ENCODE assay signal across 9 cellular contexts in the genomic region with DNA sequence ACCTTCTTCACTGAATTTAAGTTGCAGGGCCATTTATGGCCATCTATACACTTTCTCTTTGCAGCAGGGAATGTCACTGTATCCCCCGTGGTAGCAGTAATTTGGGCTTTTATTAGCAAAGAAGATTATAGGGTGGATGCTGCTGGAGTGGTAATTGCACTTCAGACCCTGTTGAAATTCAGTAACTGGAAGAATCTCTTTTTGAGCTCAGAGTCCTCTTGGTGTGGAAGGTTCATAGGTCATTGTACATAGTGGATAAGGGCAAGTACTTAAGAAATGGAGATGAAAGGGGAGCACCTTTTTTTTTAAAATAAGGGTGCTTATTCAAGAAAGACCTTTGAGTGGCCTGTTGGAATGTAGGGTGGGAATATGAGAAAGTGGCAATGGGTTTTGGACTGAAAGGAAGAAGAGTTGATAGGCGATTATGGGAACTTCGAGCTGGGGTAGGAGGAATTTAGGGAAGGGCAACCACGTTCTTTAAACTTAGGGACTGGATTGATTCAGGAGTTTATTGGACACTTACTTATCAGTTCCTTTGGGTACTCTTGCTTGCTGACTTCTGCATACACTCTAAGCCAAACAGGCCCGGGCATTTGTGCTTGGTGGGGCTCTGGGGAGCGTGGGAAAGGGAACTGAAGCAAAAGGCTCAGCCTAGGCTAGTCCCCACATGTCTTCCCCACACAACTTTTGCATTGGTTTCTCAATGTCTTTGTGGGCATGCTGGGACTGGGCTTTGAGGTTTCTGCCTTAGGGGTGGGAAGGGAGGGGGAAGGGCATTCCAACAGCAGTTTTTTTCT. TPM values are rescaled to one million over a fixed set of nuclear protein-coding genes. Genes with fewer than 3 reads are reported as not detected.
DNase-seq lines count a peak whose midpoint lies in the region; ATAC-seq, FAIRE-seq and TF ChIP-seq lines count a peak whose summit lies in the region.
"Had no signal": no experiment of that assay in that cellular context is flagged by ENCODE, and none has a peak within 500 bp of the region (broad histone marks: within the 10 kb centered on the region; RNA-seq: fewer than 3 reads in every experiment).

No MANE protein-coding gene starts in this region.

- H3K9me3 ChIP-seq in HUES6 (ENCODE audit: control insufficient read depth, insufficient read depth, low read depth, low read length): no peaks in the 10 kb centered on the region
- no peaks in the 10 kb centered on the region for H3K9me3 ChIP-seq in pancreas

- peaks cover 6% of the 10 kb centered on the region for H3K27me3 Mint-ChIP-seq in endothelial cell (ENCODE audit: unreplicated experiment)

- DNase-seq in endothelial cell (ENCODE audit: low spot score) (no peak), pancreas (no peak), LoVo (ENCODE audit: low spot score) (no peak), NCI-H1930 (lab: John Stamatoyannopoulos, UW) (no peak), T-helper 1 cell (no peak)
- DNase-seq in activated naive CD4-positive, alpha-beta T cell treated with Interleukin-2 at 50 U/mL for 16 hours: no peak
- DNase-seq: kidney glomerular epithelial cell had no signal

- H3K36me3 Mint-ChIP-seq in endothelial cell (ENCODE audit: low read depth, unreplicated experiment): peaks cover 22% of the 10 kb centered on the region

- no peaks in the 10 kb centered on the region for H3K9me3 Mint-ChIP-seq in endothelial cell (ENCODE audit: unreplicated experiment)

- no peak for FAIRE-seq in pancreas (lab: Jason Lieb, UNC)

- H3K27ac ChIP-seq in HUES6 (ENCODE audit: low read depth, low read length): peak overlapping the region; percentile 56
- H3K27ac ChIP-seq in pancreas: no peak overlapping the region

- H3K27me3 ChIP-seq in HUES6 (ENCODE audit: control insufficient read depth, insufficient read depth, low read length): no peaks in the 10 kb centered on the region
- H3K27me3 ChIP-seq in pancreas: no peaks in the 10 kb centered on the region

- peak overlapping the region; percentile 35 for H3K9ac ChIP-seq in HUES6 (ENCODE audit: low read length)

- peak overlapping the region; percentile 4 for H3K27ac Mint-ChIP-seq in endothelial cell (ENCODE audit: unreplicated experiment)

- no peak for TF ChIP-seq CTCF in endothelial cell (IDR thresholded peaks at IDR 0.05; ENCODE audit: unreplicated experiment)
- no peak for TF ChIP-seq CTCF in pancreas (IDR thresholded peaks at IDR 0.05)

- 62% methylated on average over 6 of the region's 6 CpGs for WGBS in pancreas, 2 donors

- ATAC-seq in GM18511 (IDR thresholded peaks at IDR 0.05; ENCODE audit: unreplicated experiment) (peak; percentile 37), pancreas (peak in 3 of 4 donors; percentile 30 to 46 (median 36))

- H3K36me3 ChIP-seq in HUES6 (ENCODE audit: control insufficient read depth, insufficient read depth, low read length) (peaks cover 17% of the 10 kb centered on the region), pancreas (peaks cover 0 to 3% (median 0%) of the 10 kb centered on the region in 3 donors)

- H3K4me3 Mint-ChIP-seq in endothelial cell (ENCODE audit: unreplicated experiment): no peak overlapping the region

- peaks cover 58% of the 10 kb centered on the region for H3K4me1 Mint-ChIP-seq in endothelial cell (ENCODE audit: unreplicated experiment)

- intact Hi-C loops in pancreas (cut with DNase I): no loop called here

- H3K4me1 ChIP-seq in HUES6 (ENCODE audit: control insufficient read depth, insufficient read depth, low read length) (peaks cover 42% of the 10 kb centered on the region), pancreas (peaks cover 19 to 66% (median 49%) of the 10 kb centered on the region in 3 donors)

- H3K4me3 ChIP-seq in HUES6 (ENCODE audit: low read depth, low read length) (no peak overlapping the region), pancreas (no peak overlapping the region)

RNA-seq across cellular contexts. Expression of gene CTNND1, which starts 26.5 kb away (rescaled TPM):
- total RNA-seq in endothelial cell (ENCODE audit: unreplicated experiment) (350 TPM), pancreas (100 to 1,000 TPM; 113 to 203 (median 131) TPM)
- polyA plus RNA-seq in pancreas: 10 to 100 TPM; 42.7 to 73.1 TPM

RNA-seq across cellular contexts. Expression of gene BTBD18, which starts 36.5 kb away (rescaled TPM):
- total RNA-seq in endothelial cell (ENCODE audit: unreplicated experiment) (not detected), pancreas (not detected)
- polyA plus RNA-seq in pancreas: under 1 TPM in 1 of 2 donors, not detected in 1; 0.05 TPM

RNA-seq across cellular contexts. Expression of gene SELENOH, which starts 46.8 kb away (rescaled TPM):
- total RNA-seq in endothelial cell (ENCODE audit: unreplicated experiment) (210 TPM), pancreas (10 to 100 TPM; 32.1 to 65.3 (median 56.0) TPM)
- 10 to 100 TPM; 62.9 to 96.4 TPM for polyA plus RNA-seq in pancreas
